ENCODE assay signal across 15 cellular contexts in genomic region chr9:81597749-81598497, GRCh38.
DNase-seq lines count a peak whose midpoint lies in the region; ATAC-seq and TF ChIP-seq lines count a peak whose summit lies in the region.
"Had no signal": no experiment of that assay in that cellular context is flagged by ENCODE, and none has a peak within 500 bp of the region (broad histone marks: within the 10 kb centered on the region; RNA-seq: fewer than 3 reads in every experiment).

No MANE protein-coding gene starts in this region.

- ATAC-seq in omental fat pad (ENCODE audit: low FRiP score) (peak; percentile 38), left lung (no peak), HG02588 (IDR thresholded peaks at IDR 0.05; ENCODE audit: unreplicated experiment) (no peak), esophagus mucosa (no peak)
- ATAC-seq: body of pancreas, Panc1 had no signal

- H3K9me2 ChIP-seq in OCI-LY1 (ENCODE audit: low read depth, low read length), result no peaks in the 10 kb centered on the region
- H3K9me2 ChIP-seq: SK-N-SH had no signal

- no peak overlapping the region for H3K9ac ChIP-seq in OCI-LY1 (ENCODE audit: low read length)
- H3K9ac ChIP-seq: SK-N-SH had no signal

- no peaks in the 10 kb centered on the region for H3F3A ChIP-seq in OCI-LY1 (ENCODE audit: insufficient read depth, low read length)

- H3K4me1 ChIP-seq in OCI-LY1 (ENCODE audit: insufficient read depth, low read length, severe bottlenecking) (peaks cover 44% of the 10 kb centered on the region), left ventricle myocardium inferior (peaks cover 51% of the 10 kb centered on the region), left lung (peaks cover 0 to 4% of the 10 kb centered on the region in 2 donors)

- H3K27ac ChIP-seq in OCI-LY1 (ENCODE audit: low read depth, low read length, poor library complexity, severe bottlenecking) (peak overlapping the region; percentile 77), left ventricle myocardium inferior (replicated peaks) (peak overlapping the region; percentile 73), left lung (no peak overlapping the region)
- H3K27ac ChIP-seq: body of pancreas, hepatocyte had no signal

- no peaks in the 10 kb centered on the region for H4K20me1 ChIP-seq in OCI-LY1 (ENCODE audit: insufficient read depth, low read length)

- H3K36me3 ChIP-seq in OCI-LY1 (ENCODE audit: insufficient read depth, low read length), result no peaks in the 10 kb centered on the region
- peaks cover 3% of the 10 kb centered on the region for H3K36me3 ChIP-seq in left ventricle myocardium inferior
- H3K36me3 ChIP-seq in left lung, result peaks cover 0 to 2% of the 10 kb centered on the region in 2 donors

- DNase-seq in DMS79 (lab: John Stamatoyannopoulos, UW) (peak; percentile 4), left ventricle myocardium inferior (no peak), omental fat pad (ENCODE audit: low spot score) (no peak), left lung (no peak), DMS53 (lab: John Stamatoyannopoulos, UW) (no peak)
- DNase-seq: activated CD4-positive, alpha-beta T cell treated with anti-CD3 and anti-CD28 coated beads for 48 hours; activated naive CD4-positive, alpha-beta T cell treated with anti-CD3 and anti-CD28 coated beads for 36 hours; body of pancreas; MM.1S; SK-N-SH had no signal

- no peaks in the 10 kb centered on the region for H3K79me2 ChIP-seq in OCI-LY1 (ENCODE audit: insufficient read depth, low read length)

- no peak for TF ChIP-seq CTCF in OCI-LY1 (IDR thresholded peaks at IDR 0.05; ENCODE audit: low read length)
- no peak for TF ChIP-seq CTCF in left ventricle myocardium inferior (IDR thresholded peaks at IDR 0.05; ENCODE audit: borderline replicate concordance)
- TF ChIP-seq CTCF in omental fat pad (IDR thresholded peaks at IDR 0.05), result no peak
- no peak for TF ChIP-seq CTCF in left lung (IDR thresholded peaks at IDR 0.05)

- no peak overlapping the region for H2AFZ ChIP-seq in OCI-LY1 (ENCODE audit: low read length)
- H2AFZ ChIP-seq: hepatocyte had no signal

- H3K27me3 ChIP-seq in OCI-LY1 (ENCODE audit: insufficient read depth, low read length) (no peaks in the 10 kb centered on the region; the same call in 1 of the 2 replicates), left ventricle myocardium inferior (ENCODE audit: low read depth) (no peaks in the 10 kb centered on the region), left lung (no peaks in the 10 kb centered on the region)
- H3K27me3 ChIP-seq: body of pancreas, hepatocyte had no signal

- H3K4me3 ChIP-seq in OCI-LY1 (ENCODE audit: low read depth, low read length, poor library complexity, severe bottlenecking) (no peak overlapping the region), left ventricle myocardium inferior (no peak overlapping the region), left lung (no peak overlapping the region)
- H3K4me3 ChIP-seq: body of pancreas, hepatocyte had no signal

- intact Hi-C loops in left ventricle myocardium inferior (cut with micrococcal nuclease), result no loop called here
- intact Hi-C loops in left lung (cut with DNase I), result no loop called here

- peak overlapping the region; percentile 40; the same call in 1 of the 2 replicates for H3K4me2 ChIP-seq in OCI-LY1 (ENCODE audit: low read length)
- H3K4me2 ChIP-seq: hepatocyte, SK-N-SH had no signal

- H3K9me3 ChIP-seq in OCI-LY1 (ENCODE audit: low read length) (no peaks in the 10 kb centered on the region), left ventricle myocardium inferior (replicated peaks) (no peaks in the 10 kb centered on the region), left lung (no peaks in the 10 kb centered on the region)
- H3K9me3 ChIP-seq: body of pancreas, SK-N-SH had no signal

Comparison
In these comparisons a context has a peak if more than half of its experiments do, and no peak if none do; other contexts are left out.
1. H3K27ac ChIP-seq: peak in OCI-LY1 (single experiment) and left ventricle myocardium inferior (single experiment); none in left lung (0 of 2).